Comparison of ENCODE assay signal across 23 cellular contexts in genomic region chr10:78547905-78548304, GRCh38.
DNase-seq lines count a peak whose midpoint lies in the region; ATAC-seq, FAIRE-seq and TF ChIP-seq lines count a peak whose summit lies in the region.
"Had no signal": no experiment of that assay in that cellular context is flagged by ENCODE, and none has a peak within 500 bp of the region (broad histone marks: within the 10 kb centered on the region; RNA-seq: fewer than 3 reads in every experiment).

No MANE protein-coding gene starts in this region.

- TF ChIP-seq CTCF in HepG2 (CRISPR knock-in tag; IDR thresholded peaks at IDR 0.05) (no peak), right lobe of liver (IDR thresholded peaks at IDR 0.05) (no peak), nephron (IDR thresholded peaks at IDR 0.05; ENCODE audit: unreplicated experiment in 3 of 3) (no peak)

- no peaks in the 10 kb centered on the region for H3K36me3 Mint-ChIP-seq in nephron (ENCODE audit: low read depth)
- H3K36me3 Mint-ChIP-seq: CD14-positive monocyte; CD4-positive, alpha-beta memory T cell; CD4-positive, CD25-positive, alpha-beta regulatory T cell; CD8-positive, alpha-beta memory T cell had no signal

- intact Hi-C loops in HepG2 (cut with micrococcal nuclease; ENCODE audit: unreplicated experiment), result no loop called here
- intact Hi-C loops in right lobe of liver (cut with DNase I), result no loop called here

- peaks cover 12% of the 10 kb centered on the region for H3K27me3 Mint-ChIP-seq in nephron (ENCODE audit: low read depth)

- H3K9me3 ChIP-seq in HepG2 (ENCODE audit: low read length), result no peaks in the 10 kb centered on the region
- no peaks in the 10 kb centered on the region for H3K9me3 ChIP-seq in right lobe of liver
- H3K9me3 ChIP-seq: A549 had no signal

- no peak for FAIRE-seq in HepG2 (lab: Jason Lieb, UNC)
- FAIRE-seq: A549, GM12891, GM19239 had no signal

- no peak overlapping the region for H3K4me3 Mint-ChIP-seq in nephron
- H3K4me3 Mint-ChIP-seq: B cell; CD14-positive monocyte; CD4-positive, alpha-beta memory T cell; CD4-positive, CD25-positive, alpha-beta regulatory T cell; CD8-positive, alpha-beta memory T cell had no signal

- H4K20me1 ChIP-seq in HepG2 (ENCODE audit: insufficient read depth, low read length), result no peaks in the 10 kb centered on the region

- no peaks in the 10 kb centered on the region for H3K9me3 Mint-ChIP-seq in nephron
- H3K9me3 Mint-ChIP-seq: CD4-positive, alpha-beta memory T cell; CD8-positive, alpha-beta memory T cell had no signal

- no peak overlapping the region for H2AFZ ChIP-seq in HepG2 (ENCODE audit: low read length)

- CTCF ChIA-PET in HepG2 (lab: Yijun Ruan, JAX; ENCODE audit: low intra/inter-chr PET ratio, low total read pairs), result no interaction called here

- no peak overlapping the region for H3K4me2 ChIP-seq in HepG2 (ENCODE audit: low read depth, low read length)
- H3K4me2 ChIP-seq: A549 had no signal

- peaks cover 2% of the 10 kb centered on the region for H3K79me2 ChIP-seq in HepG2 (ENCODE audit: insufficient read depth, low read length)

- H3K4me3 ChIP-seq in HepG2 (replicated peaks in 1 of 3; ENCODE audit: insufficient read depth in 1 of 3, low read depth in 2 of 3, low read length in 3 of 3) (no peak overlapping the region), right lobe of liver (no peak overlapping the region)
- H3K4me3 ChIP-seq: A549 had no signal

- no peak for ATAC-seq in HepG2
- no peak for ATAC-seq in right lobe of liver
- no peak for ATAC-seq in GM21423 (IDR thresholded peaks at IDR 0.05; ENCODE audit: unreplicated experiment)
- ATAC-seq: A549 had no signal

- TF ChIP-seq EP300 in HepG2 (IDR thresholded peaks at IDR 0.05; ENCODE audit: low read depth in 2 of 2, low read length in 2 of 2) (no peak), HepG2 (CRISPR knock-in tag; IDR thresholded peaks at IDR 0.05; ENCODE audit: borderline replicate concordance) (no peak)

- no peak for DNase-seq in HepG2 (ENCODE audit: low spot score)
- no peak for DNase-seq in right lobe of liver
- no peak for DNase-seq in cortex of kidney (lab: John Stamatoyannopoulos, UW)
- DNase-seq: AML-193; C1 segment of cervical spinal cord; CD4-positive, alpha-beta memory T cell; CD4-positive, CD25-positive, alpha-beta regulatory T cell; CD8-positive, alpha-beta memory T cell; COR-L47; DMS 273 treated with DMSO at 0.1 percent for 48 hours; DMS153; DMS53; DND-41; EL; GF-D8 had no signal

- peak overlapping the region in 2 of 3 experiments; percentile 98 to 99 for H3K27ac Mint-ChIP-seq in nephron
- H3K27ac Mint-ChIP-seq: B cell; CD4-positive, alpha-beta memory T cell; CD8-positive, alpha-beta memory T cell had no signal

- H3K27me3 ChIP-seq in HepG2 (ENCODE audit: control insufficient read depth in 1 of 2, insufficient read depth in 2 of 2, low read length in 2 of 2) (no peaks in the 10 kb centered on the region), right lobe of liver (no peaks in the 10 kb centered on the region)

- H3K4me1 ChIP-seq in HepG2 (ENCODE audit: insufficient read depth, low read length) (peaks cover 87% of the 10 kb centered on the region), right lobe of liver (peaks cover 0 to 8% (median 3%) of the 10 kb centered on the region in 4 donors)
- H3K4me1 ChIP-seq: A549 had no signal

- H3K36me3 ChIP-seq in HepG2 (replicated peaks in 1 of 2; ENCODE audit: control insufficient read depth in 1 of 2, insufficient read depth in 2 of 2, low read length in 2 of 2) (no peaks in the 10 kb centered on the region), right lobe of liver (no peaks in the 10 kb centered on the region)

- H3K9ac ChIP-seq in HepG2 (ENCODE audit: insufficient read depth, low read depth, low read length), result no peak overlapping the region

- in situ Hi-C loops in HepG2 (cut with HindIII; ENCODE audit: extremely low pct_ligation_motif_present, low pct_unique_long_range_greater_than_20kb), result no loop called here

- POLR2A ChIA-PET in HepG2 (lab: Yijun Ruan, JAX), result no interaction called here

- H3K27ac ChIP-seq in HepG2 (ENCODE audit: extremely low read length, insufficient read depth, low read length) (no peak overlapping the region), right lobe of liver (no peak overlapping the region)
- H3K27ac ChIP-seq: 22Rv1, A549 had no signal

- no TSS peak for BruUV-seq in HepG2 (replicated peaks; lab: Mats Ljungman, UMichigan)

- no peak for TF ChIP-seq RAD21 in HepG2 (CRISPR knock-in tag; IDR thresholded peaks at IDR 0.05)

- peaks cover 72% of the 10 kb centered on the region for H3K4me1 Mint-ChIP-seq in nephron
- H3K4me1 Mint-ChIP-seq: B cell; CD4-positive, alpha-beta memory T cell; CD4-positive, CD25-positive, alpha-beta regulatory T cell; CD8-positive, alpha-beta memory T cell had no signal

- TF ChIP-seq POLR2A in HepG2 (IDR thresholded peaks at IDR 0.05; ENCODE audit: insufficient read depth in 1 of 2, low read depth in 2 of 2, low read length in 2 of 2), result no peak
- no peak for TF ChIP-seq POLR2A in right lobe of liver (IDR thresholded peaks at IDR 0.05)

TF ChIP-seq in HepG2, 621 proteins besides CTCF, POLR2A, EP300 and RAD21:
- TF ChIP-seq TBL1XR1 (IDR thresholded peaks at IDR 0.05; ENCODE audit: borderline replicate concordance, low read length, partially characterized antibody) (no peak), MNT (IDR thresholded peaks at IDR 0.05) (peak; percentile 82)
